Comparison of ENCODE assay signal across 7 cellular contexts in the genomic region with DNA sequence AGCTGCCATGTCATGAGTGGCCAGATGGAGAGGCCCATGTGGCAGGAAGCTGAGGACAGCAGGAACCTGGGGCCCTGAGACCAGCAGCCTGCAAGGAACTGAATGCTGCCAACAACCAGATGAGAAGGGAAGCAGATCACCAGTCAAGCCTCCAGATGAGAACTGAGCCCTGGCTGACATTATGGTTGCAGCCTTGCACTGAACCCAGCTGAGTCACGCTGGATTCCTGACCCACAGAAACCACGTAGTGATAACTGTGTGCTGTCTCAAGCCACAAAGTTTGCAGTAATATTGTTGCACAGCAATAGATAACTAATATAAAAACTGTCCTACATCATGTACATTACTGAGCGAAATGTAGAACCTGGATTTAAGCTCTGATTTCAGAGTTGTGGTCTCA. TPM values are rescaled to one million over a fixed set of nuclear protein-coding genes. Genes with fewer than 3 reads are reported as not detected.
DNase-seq lines count a peak whose midpoint lies in the region; ATAC-seq, FAIRE-seq and TF ChIP-seq lines count a peak whose summit lies in the region.
"Not testable (repeated sequence)": the region's sequence is repeated elsewhere in the genome, so short reads cannot be mapped to it uniquely, and the experiment has no call there.

No MANE protein-coding gene starts in this region.

- not testable (repeated sequence) for FAIRE-seq in K562 (lab: Jason Lieb, UNC)

- not testable (repeated sequence) for H3K4me1 ChIP-seq in K562 (replicated peaks in 1 of 2; ENCODE audit: control insufficient read depth in 2 of 2, insufficient read depth in 2 of 2, low read length in 2 of 2)

- not testable (repeated sequence) for H3K9me1 ChIP-seq in K562 (ENCODE audit: control insufficient read depth, insufficient read depth, low read length)

- H3K36me3 Mint-ChIP-seq in activated CD4-positive, alpha-beta T cell treated with anti-CD3 and anti-CD28 coated beads for 36 hours (ENCODE audit: low read depth); activated CD8-positive, alpha-beta T cell treated with anti-CD3 and anti-CD28 coated beads, Interleukin-2, amount 10 ng/mL, durations not matched to agents 7 days and 5 days (ENCODE audit: low read depth): not testable (repeated sequence)

- in situ Hi-C loops in K562 (cut with MboI) = not testable (repeated sequence)

- not testable (repeated sequence) for H3K27ac Mint-ChIP-seq in activated CD4-positive, alpha-beta T cell treated with anti-CD3 and anti-CD28 coated beads for 36 hours
- peak overlapping the region; percentile 15 for H3K27ac Mint-ChIP-seq in activated CD8-positive, alpha-beta T cell treated with anti-CD3 and anti-CD28 coated beads, Interleukin-2, amount 10 ng/mL, durations not matched to agents 7 days and 5 days

- H3K4me1 Mint-ChIP-seq in activated CD4-positive, alpha-beta T cell treated with anti-CD3 and anti-CD28 coated beads for 36 hours; activated CD8-positive, alpha-beta T cell treated with anti-CD3 and anti-CD28 coated beads, Interleukin-2, amount 10 ng/mL, durations not matched to agents 7 days and 5 days (ENCODE audit: low read depth): not testable (repeated sequence)

- not testable (repeated sequence) for ATAC-seq in activated CD4-positive, alpha-beta T cell treated with anti-CD3 and anti-CD28 coated beads for 36 hours; activated CD8-positive, alpha-beta T cell treated with anti-CD3 and anti-CD28 coated beads, Interleukin-2, amount 10 ng/mL, durations not matched to agents 7 days and 5 days; K562

- not testable (repeated sequence) for H3K4me2 ChIP-seq in K562 (ENCODE audit: insufficient read depth, low read length)

- H3K9me3 ChIP-seq in K562 (replicated peaks; ENCODE audit: control insufficient read depth, insufficient read depth, low read depth, low read length) = not testable (repeated sequence)

- not testable (repeated sequence) for BruUV-seq in K562 (replicated peaks; lab: Mats Ljungman, UMichigan)

- not testable (repeated sequence) for H3K4me3 Mint-ChIP-seq in activated CD4-positive, alpha-beta T cell treated with anti-CD3 and anti-CD28 coated beads for 36 hours; activated CD8-positive, alpha-beta T cell treated with anti-CD3 and anti-CD28 coated beads, Interleukin-2, amount 10 ng/mL, durations not matched to agents 7 days and 5 days

- TF ChIP-seq EP300 in K562 (IDR thresholded peaks at IDR 0.05; ENCODE audit: low read length) = not testable (repeated sequence)

- DNase-seq in EL = peak; percentile 7
- DNase-seq in MV-4-11 (lab: John Stamatoyannopoulos, UW) = peak; percentile 60
- peak; percentile 28 for DNase-seq in RPMI7951 (ENCODE audit: low read depth)
- DNase-seq in activated CD4-positive, alpha-beta T cell treated with anti-CD3 and anti-CD28 coated beads for 36 hours = peak; percentile 27
- not testable (repeated sequence) for DNase-seq in activated CD8-positive, alpha-beta T cell treated with anti-CD3 and anti-CD28 coated beads, Interleukin-2, amount 10 ng/mL, durations not matched to agents 7 days and 5 days
- DNase-seq in K562 (ENCODE audit: extremely low read depth in 1 of 4, low spot score in 3 of 4) = peak in 1 of 4 experiments; percentile 18
- DNase-seq in iris pigment epithelial cell (ENCODE audit: low read depth) = peak; percentile 37

- CTCF ChIA-PET in activated CD4-positive, alpha-beta T cell treated with anti-CD3 and anti-CD28 coated beads for 36 hours (lab: Charles Lee); activated CD8-positive, alpha-beta T cell treated with anti-CD3 and anti-CD28 coated beads, Interleukin-2, amount 10 ng/mL, durations not matched to agents 7 days and 5 days (lab: Charles Lee); K562 (lab: Yijun Ruan, JAX; ENCODE audit: low intra/inter-chr PET ratio): not testable (repeated sequence)

- not testable (repeated sequence) for TF ChIP-seq POLR2A in K562 (conservative IDR thresholded peaks at IDR 0.05)

- not testable (repeated sequence) for H3K27ac ChIP-seq in K562 (ENCODE audit: extremely low read depth, low read depth, low read length)

- not testable (repeated sequence) for H3K27me3 Mint-ChIP-seq in activated CD4-positive, alpha-beta T cell treated with anti-CD3 and anti-CD28 coated beads for 36 hours; activated CD8-positive, alpha-beta T cell treated with anti-CD3 and anti-CD28 coated beads, Interleukin-2, amount 10 ng/mL, durations not matched to agents 7 days and 5 days (ENCODE audit: low read depth)

- H3K27me3 ChIP-seq in K562 (ENCODE audit: control insufficient read depth in 2 of 2, insufficient read depth in 2 of 2, low read length in 2 of 2) = not testable (repeated sequence)

- not testable (repeated sequence) for H4K20me1 ChIP-seq in K562 (replicated peaks; ENCODE audit: control insufficient read depth, insufficient read depth, low read length)

- intact Hi-C loops in activated CD4-positive, alpha-beta T cell treated with anti-CD3 and anti-CD28 coated beads for 36 hours (cut with DNase I, micrococcal nuclease) = loop anchor here in 1 of 2 experiments (10.0 kb wide), 1 partner anchor 1045 kb away; no protein-coding TSS in a partner anchor
- intact Hi-C loops in K562 (cut with micrococcal nuclease) = not testable (repeated sequence)

- not testable (repeated sequence) for TF ChIP-seq RAD21 in K562 (CRISPR knock-in tag; conservative IDR thresholded peaks at IDR 0.05 in 1 of 2, IDR thresholded peaks at IDR 0.05 in 1 of 2)

- POLR2A ChIA-PET in activated CD4-positive, alpha-beta T cell treated with anti-CD3 and anti-CD28 coated beads for 36 hours (lab: Charles Lee); activated CD8-positive, alpha-beta T cell treated with anti-CD3 and anti-CD28 coated beads, Interleukin-2, amount 10 ng/mL, durations not matched to agents 7 days and 5 days (lab: Charles Lee); K562 (lab: Yijun Ruan, JAX): not testable (repeated sequence)

- H3K79me2 ChIP-seq in K562 (ENCODE audit: control insufficient read depth, insufficient read depth, low read length) = not testable (repeated sequence)

- not testable (repeated sequence) for H3K4me3 ChIP-seq in K562

- not testable (repeated sequence) for H2AFZ ChIP-seq in K562 (ENCODE audit: low read depth, low read length)

- H3K36me3 ChIP-seq in K562 (ENCODE audit: control insufficient read depth, insufficient read depth, low read length) = not testable (repeated sequence)

- H3K9ac ChIP-seq in K562 (ENCODE audit: insufficient read depth in 1 of 2, low read depth in 2 of 2, low read length in 2 of 2) = not testable (repeated sequence)

- not testable (repeated sequence) for H3K9me3 Mint-ChIP-seq in activated CD4-positive, alpha-beta T cell treated with anti-CD3 and anti-CD28 coated beads for 36 hours (ENCODE audit: low read depth); activated CD8-positive, alpha-beta T cell treated with anti-CD3 and anti-CD28 coated beads, Interleukin-2, amount 10 ng/mL, durations not matched to agents 7 days and 5 days (ENCODE audit: insufficient read depth)

- not testable (repeated sequence) for TF ChIP-seq CTCF in K562 (IDR thresholded peaks at IDR 0.05 in 2 of 3, conservative IDR thresholded peaks at IDR 0.05 in 1 of 3; ENCODE audit: insufficient read depth in 2 of 3, low read depth in 1 of 3, low read length in 3 of 3)

- WGBS in K562 (ENCODE audit: insufficient coverage, low coverage, missing lambda C conversion rate) = 0% methylated on average over 2 of the region's 3 CpGs

TF ChIP-seq in K562, 482 proteins besides CTCF, POLR2A, EP300 and RAD21:
- TF ChIP-seq ZNF316 (IDR thresholded peaks at IDR 0.05) (0 out of 2 replicates have a peak, but pooled peaks have one; percentile 3), ZFP36 (IDR thresholded peaks at IDR 0.05; ENCODE audit: low read depth, low read length, partially characterized antibody) (peak; percentile 25), MAFG (tag; conservative IDR thresholded peaks at IDR 0.05) (0 out of 2 replicates have a peak, but pooled peaks have one; percentile 11), ESRRA (IDR thresholded peaks at IDR 0.05; ENCODE audit: borderline replicate concordance, low read depth) (peak; percentile 20; the same call in 1 of the 2 replicates), NFE2 (IDR thresholded peaks at IDR 0.05; ENCODE audit: low read depth) (peak; percentile 67)

RNA-seq across cellular contexts. Expression of a gene that starts 7.3 kb away (rescaled TPM):
- total RNA-seq in RPMI7951 (2014; rRNA removed; shearing (Covaris generic)) = 21.8 and 30.9 TPM in 2 replicates
- 100 to 1,000 TPM; 228 to 247 TPM for total RNA-seq in activated CD4-positive, alpha-beta T cell treated with anti-CD3 and anti-CD28 coated beads for 36 hours
- 10 to 100 TPM; 32.8 to 37.5 TPM for total RNA-seq in activated CD8-positive, alpha-beta T cell treated with anti-CD3 and anti-CD28 coated beads, Interleukin-2, amount 10 ng/mL, durations not matched to agents 7 days and 5 days
- 152 and 366 TPM in 2 replicates for total RNA-seq in K562 (2011; cell fraction: chromatin; rRNA removed; ENCODE audit: low replicate concordance)
- 72.2 and 86.7 TPM in 2 replicates for total RNA-seq in K562 (2011; cell fraction: nucleolus; rRNA removed)
- 180 and 190 TPM in 2 replicates for total RNA-seq in K562 (2011; cell fraction: nucleoplasm; rRNA removed)
- total RNA-seq in K562 (2014; rRNA removed) = 110 and 116 TPM in 2 replicates
- total RNA-seq in K562 (2014; rRNA removed; fragmentation: Illumina TruSeq; extraction: Trizol) = 195 and 236 TPM in 2 replicates
- total RNA-seq in K562 (2015; rRNA removed; fragmentation: Illumina TruSeq; extraction: Trizol) = 36.0 and 42.1 TPM in 2 replicates
- total RNA-seq in K562 (2021) = 208 and 215 TPM in 2 replicates
- 127 and 129 TPM in 2 replicates for polyA plus RNA-seq in K562 (2011; rRNA removed)
- polyA plus RNA-seq in K562 (2011; cell fraction: cytosol; rRNA removed) = 50.5 and 79.9 TPM in 2 replicates
- polyA plus RNA-seq in K562 (2011; cell fraction: nucleus; rRNA removed) = 142 and 195 TPM in 2 replicates
- 92.6 and 745 TPM in 2 replicates for polyA plus RNA-seq in K562 (2012)
- 345 and 354 TPM in 2 replicates for polyA plus RNA-seq in K562 (2014; fragmentation: Illumina TruSeq; extraction: Trizol)
- polyA plus RNA-seq in K562 (2014; fragmentation: Nextera tagmentation; extraction: Ambion mirVana) = 100 to 1,000 TPM; 232 to 268 TPM
- 261 and 331 TPM in 2 replicates for polyA plus RNA-seq in K562 (2014; rRNA removed)
- polyA minus RNA-seq in K562 (2011; rRNA and poly(A)+ RNA removed) = 134 and 171 TPM in 2 replicates
- 42.9 and 53.7 TPM in 2 replicates for polyA minus RNA-seq in K562 (2011; cell fraction: cytosol; rRNA and poly(A)+ RNA removed)
- 36.8 and 107 TPM in 2 replicates for polyA minus RNA-seq in K562 (2011; cell fraction: nucleus; rRNA and poly(A)+ RNA removed)
